Comparison of ENCODE assay signal across 1 cellular context in the genomic region with DNA sequence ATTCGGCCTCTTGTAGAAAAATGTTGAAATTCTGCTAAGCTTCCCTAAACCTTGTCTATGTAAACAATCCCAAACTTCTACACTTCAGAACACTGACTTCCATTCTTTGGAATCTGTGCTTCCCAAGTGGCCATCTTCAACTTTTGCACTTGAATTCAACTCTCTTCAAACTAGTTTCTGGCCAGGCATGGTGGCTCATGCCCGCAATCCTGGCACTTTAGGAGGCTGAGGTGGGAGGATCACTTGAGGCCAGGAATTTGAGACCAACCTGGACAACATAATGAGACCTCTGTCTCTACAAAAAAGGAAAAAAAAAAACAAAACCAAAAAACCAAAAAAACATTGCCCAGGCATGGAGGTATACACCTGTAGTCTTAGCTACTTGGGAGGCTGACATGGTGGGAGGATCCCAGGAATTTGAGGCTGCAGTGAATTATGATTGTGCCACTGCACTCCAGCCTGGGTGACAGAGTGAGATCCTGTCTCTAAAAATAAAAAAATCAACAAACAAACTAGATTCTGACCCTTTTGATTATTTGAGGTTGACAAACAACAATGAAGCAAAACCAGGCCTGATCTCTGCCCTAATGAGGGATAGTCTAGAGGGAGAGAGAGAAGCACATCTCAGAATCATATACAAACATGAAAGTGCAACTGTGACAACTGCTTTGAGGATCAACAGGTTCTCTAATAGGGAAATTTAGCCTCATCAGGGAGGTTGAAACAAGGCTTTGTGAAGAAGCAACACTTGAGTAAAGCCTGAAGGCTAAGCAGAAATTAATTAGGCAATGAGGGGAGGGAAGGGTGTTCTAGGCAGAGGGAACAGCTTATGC.
TF ChIP-seq lines count a peak whose summit lies in the region.

No MANE protein-coding gene starts in this region.

TF ChIP-seq in liver, 16 proteins besides CTCF, POLR2A, EP300 and RAD21 (continued from another document):
- TF ChIP-seq SP1 (IDR thresholded peaks at IDR 0.05) (peak; percentile 65), RXRA (IDR thresholded peaks at IDR 0.05) (peak in 1 of 2 donors; percentile 30)
